24 cellular contexts compared by ENCODE assay signal in the genomic region with DNA sequence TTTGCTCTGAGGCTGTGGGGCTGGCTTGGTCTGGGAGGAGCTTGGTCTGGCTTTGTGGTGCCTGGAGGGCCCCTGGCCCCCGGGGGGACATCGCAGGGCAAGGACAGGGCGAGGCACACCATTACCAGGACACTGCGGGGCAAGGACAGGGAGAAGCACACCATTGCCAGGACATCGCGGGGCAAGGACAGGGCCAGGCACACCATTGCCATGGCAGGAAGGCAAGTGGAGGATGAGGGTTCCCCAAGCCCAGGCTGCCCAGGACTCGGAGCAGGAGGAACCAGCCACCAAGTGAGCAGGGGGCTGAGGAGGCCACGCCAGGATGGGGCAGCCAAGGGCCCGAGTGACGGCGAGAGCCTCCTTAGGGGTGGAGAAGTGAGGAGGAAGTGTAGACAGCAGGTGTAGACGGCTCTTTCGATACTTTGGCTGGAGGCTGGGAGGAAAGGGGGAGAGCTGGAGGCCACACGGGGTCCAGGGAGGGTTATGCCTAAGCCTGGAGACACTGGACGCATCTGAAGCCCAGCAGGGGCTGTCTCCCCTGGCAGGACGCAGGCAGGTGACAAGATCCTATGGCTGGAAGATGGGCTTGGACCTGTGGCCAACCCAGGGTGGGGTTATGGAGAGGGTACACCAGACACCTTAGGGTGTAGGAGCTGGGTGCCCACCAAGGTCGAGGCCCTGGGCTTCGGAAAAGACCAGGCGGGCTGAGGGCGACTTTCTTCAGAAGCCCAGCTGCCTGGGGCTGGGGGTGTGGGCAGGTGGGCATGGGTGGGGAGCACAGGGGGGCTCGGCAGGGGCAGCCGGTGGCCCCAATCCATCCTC. TPM values are rescaled to one million over a fixed set of nuclear protein-coding genes. Genes with fewer than 3 reads are reported as not detected.
DNase-seq lines count a peak whose midpoint lies in the region; ATAC-seq and TF ChIP-seq lines count a peak whose summit lies in the region.
"Had no signal": no experiment of that assay in that cellular context is flagged by ENCODE, and none has a peak within 500 bp of the region (broad histone marks: within the 10 kb centered on the region; RNA-seq: fewer than 3 reads in every experiment).

No MANE protein-coding gene starts in this region.

- DNase-seq in activated CD4-positive, CD25-positive, alpha-beta regulatory T cell treated with anti-CD3 and anti-CD28 coated beads, Interleukin-2, amount 50 U/mL, for 72 hours: peak; percentile 24
- DNase-seq in activated CD4-positive, CD25-positive, alpha-beta regulatory T cell (lab: John Stamatoyannopoulos, UW): no peak
- DNase-seq in BE2C: peak; percentile 4
- peak; percentile 7 for DNase-seq in activated B cell treated with CpG ODN at 0.5 μM for 24 hours
- no peak for DNase-seq in neuronal stem cell (ENCODE audit: low spot score)
- no peak for DNase-seq in Kasumi-1 (lab: John Stamatoyannopoulos, UW)
- no peak for DNase-seq in LoVo (ENCODE audit: low spot score)
- DNase-seq in hepatocyte (ENCODE audit: low spot score): no peak
- DNase-seq: 8988T; activated CD4-positive, alpha-beta T cell treated with anti-CD3 and anti-CD28 coated beads for 4 hours; caudate nucleus; dermis blood vessel endothelial cell; GDM1; Karpas-422; NCI-H1048; NCI-H187 treated with DMSO at 0.1 percent for 48 hours; NCI-H748 treated with DMSO at 0.1 percent for 48 hours; stimulated activated CD4-positive, alpha-beta T cell treated with anti-CD3 and anti-CD28 coated beads, Interleukin-12 subunit alpha, Interleukin-12 subunit beta, amount 100 ng/mL, for 4 hours; SW 1271; trophoblast cell had no signal

- H3K79me2 ChIP-seq in hepatocyte: no peaks in the 10 kb centered on the region

- no peaks in the 10 kb centered on the region for H3K9me2 ChIP-seq in hepatocyte (replicated peaks; ENCODE audit: insufficient read depth)

- H3K9me3 Mint-ChIP-seq in activated B cell treated with CpG ODN at 0.5 μM for 24 hours: no peaks in the 10 kb centered on the region

- peak overlapping the region; percentile 96 for H3K23ac ChIP-seq in neuronal stem cell (ENCODE audit: low read depth, low read length, poor library complexity)

- peaks cover 4% of the 10 kb centered on the region for H3K4me1 Mint-ChIP-seq in activated B cell treated with CpG ODN at 0.5 μM for 24 hours

- POLR2A ChIA-PET in activated B cell treated with CpG ODN at 0.5 μM for 24 hours (lab: Charles Lee): no interaction called here

- no peak overlapping the region for H3K27ac ChIP-seq in neuronal stem cell (replicated peaks; ENCODE audit: low read length)
- no peak overlapping the region for H3K27ac ChIP-seq in hepatocyte

- H3K18ac ChIP-seq in neuronal stem cell (ENCODE audit: low read length): no peak overlapping the region

- H3K36me3 ChIP-seq in BE2C (no peaks in the 10 kb centered on the region), neuronal stem cell (replicated peaks in 1 of 2; ENCODE audit: control insufficient read depth in 2 of 2, insufficient read depth in 2 of 2, low read length in 2 of 2) (peaks cover 0 to 1% of the 10 kb centered on the region in 2 donors), hepatocyte (replicated peaks; ENCODE audit: insufficient read depth, low read depth) (no peaks in the 10 kb centered on the region)

- H3K9me3 ChIP-seq in BE2C (no peaks in the 10 kb centered on the region), neuronal stem cell (replicated peaks in 1 of 2; ENCODE audit: control insufficient read depth in 2 of 2, insufficient read depth in 1 of 2, low read depth in 1 of 2, low read length in 2 of 2) (peaks cover 16 to 31% of the 10 kb centered on the region in 2 donors), hepatocyte (ENCODE audit: low read depth) (no peaks in the 10 kb centered on the region)

- CTCF ChIA-PET in activated B cell treated with CpG ODN at 0.5 μM for 24 hours (lab: Charles Lee): no interaction called here

- no peak overlapping the region for H4K8ac ChIP-seq in neuronal stem cell (ENCODE audit: low read depth, low read length)

- ATAC-seq in activated B cell treated with CpG ODN at 0.5 μM for 24 hours (ENCODE audit: low read depth): no peak

- no peak overlapping the region for H2BK5ac ChIP-seq in neuronal stem cell (ENCODE audit: low read length)

- H3K36me3 Mint-ChIP-seq in activated B cell treated with CpG ODN at 0.5 μM for 24 hours (ENCODE audit: low read depth): peaks cover 6% of the 10 kb centered on the region

- no peak for TF ChIP-seq CTCF in BE2C (IDR thresholded peaks at IDR 0.05; ENCODE audit: low read depth, low read length)
- TF ChIP-seq CTCF in activated B cell treated with CpG ODN at 0.5 μM for 24 hours (IDR thresholded peaks at IDR 0.05): no peak
- TF ChIP-seq CTCF in hepatocyte (IDR thresholded peaks at IDR 0.05; ENCODE audit: poor library complexity): no peak

- peaks cover 6% of the 10 kb centered on the region for H3K79me1 ChIP-seq in neuronal stem cell (ENCODE audit: low read depth, low read length)

- no peaks in the 10 kb centered on the region for H4K20me1 ChIP-seq in hepatocyte (ENCODE audit: insufficient read depth, poor library complexity, severe bottlenecking)

- no peak overlapping the region for H4K91ac ChIP-seq in neuronal stem cell (ENCODE audit: low read depth, low read length, poor library complexity)

- H3K4me1 ChIP-seq in BE2C: no peaks in the 10 kb centered on the region
- H3K4me1 ChIP-seq in neuronal stem cell (ENCODE audit: control insufficient read depth in 2 of 2, insufficient read depth in 1 of 2, low read depth in 1 of 2, low read length in 2 of 2): no peaks in the 10 kb centered on the region
- H3K4me1 ChIP-seq in hepatocyte (ENCODE audit: insufficient read depth): no peaks in the 10 kb centered on the region

- intact Hi-C loops in activated B cell treated with CpG ODN at 0.5 μM for 24 hours (cut with micrococcal nuclease): no loop called here

- H3K14ac ChIP-seq in neuronal stem cell (ENCODE audit: low read length): peak overlapping the region; percentile 38

- peaks cover 16% of the 10 kb centered on the region for H3K27me3 Mint-ChIP-seq in activated B cell treated with CpG ODN at 0.5 μM for 24 hours

- H3K4me3 ChIP-seq in BE2C (ENCODE audit: low read depth, low read length) (no peak overlapping the region), neuronal stem cell (ENCODE audit: low read length in 2 of 2) (peak overlapping the region in 1 of 2 donors; percentile 64), hepatocyte (no peak overlapping the region)

- H3K27me3 ChIP-seq in BE2C: peaks cover 38% of the 10 kb centered on the region
- H3K27me3 ChIP-seq in neuronal stem cell (ENCODE audit: control insufficient read depth in 3 of 3, insufficient read depth in 3 of 3, low read depth in 1 of 3, low read length in 3 of 3): peaks cover 4 to 40% (median 24%) of the 10 kb centered on the region in 3 experiments
- H3K27me3 ChIP-seq in hepatocyte: peaks cover 17% of the 10 kb centered on the region

- peak overlapping the region; percentile 70 for H3K9ac ChIP-seq in neuronal stem cell (ENCODE audit: low read depth, low read length, poor library complexity)

- no peak overlapping the region for H2AFZ ChIP-seq in neuronal stem cell (ENCODE audit: low read length)
- no peak overlapping the region for H2AFZ ChIP-seq in hepatocyte

- H2BK15ac ChIP-seq in neuronal stem cell (ENCODE audit: low read length): no peak overlapping the region

- H2BK120ac ChIP-seq in neuronal stem cell (ENCODE audit: low read depth, low read length): no peak overlapping the region

- H3K4me2 ChIP-seq in neuronal stem cell (ENCODE audit: insufficient read depth, low read length, poor library complexity, severe bottlenecking): no peak overlapping the region
- H3K4me2 ChIP-seq in hepatocyte: no peak overlapping the region

- no peak overlapping the region for H3K27ac Mint-ChIP-seq in activated B cell treated with CpG ODN at 0.5 μM for 24 hours
- H3K27ac Mint-ChIP-seq: activated T-helper 2 cell treated with anti-CD3 and anti-CD28 coated beads, Interferon-gamma antibody, Interleukin-2, Interleukin-4, amounts not matched to agents 10 μg/mL and 5 μg/mL and 100 μg/mL, durations not matched to agents 14 hours and 24 hours and 36 hours had no signal

- H3K4me3 Mint-ChIP-seq in activated B cell treated with CpG ODN at 0.5 μM for 24 hours: no peak overlapping the region

- no peak overlapping the region for H3K4ac ChIP-seq in neuronal stem cell (ENCODE audit: low read length)

- peak overlapping the region; percentile 74 for H2AK5ac ChIP-seq in neuronal stem cell (ENCODE audit: low read depth, low read length)

- WGBS in neuronal stem cell (ENCODE audit: extremely low coverage in 2 of 2, insufficient read length in 2 of 2, insufficient replicate concordance in 1 of 2), 2 donors: no CpG with 5 or more reads among the region's 22 CpGs
- 93% methylated on average over 22 of the region's 22 CpGs for WGBS in hepatocyte (ENCODE audit: low lambda C conversion rate, missing lambda C conversion rate)

- no peak overlapping the region for H2BK12ac ChIP-seq in neuronal stem cell (ENCODE audit: low read length)

RNA-seq across cellular contexts. Expression of gene NKX1-1, which starts 7.3 kb away (rescaled TPM):
- polyA plus RNA-seq in BE2C (2012; ENCODE audit: insufficient read depth, insufficient read length, low read depth): not detected
- total RNA-seq in activated B cell treated with CpG ODN at 0.5 μM for 24 hours (not detected in 2 replicates), hepatocyte (not detected in 2 replicates)
- polyA plus RNA-seq in neuronal stem cell (2013, experiment 1 of 2): not detected
- polyA plus RNA-seq in neuronal stem cell (2013, experiment 2 of 2): not detected
- polyA plus RNA-seq in hepatocyte: not detected in 2 replicates
- total RNA-seq: activated T-helper 2 cell treated with anti-CD3 and anti-CD28 coated beads, Interferon-gamma antibody, Interleukin-2, Interleukin-4, amounts not matched to agents 10 μg/mL and 5 μg/mL and 100 μg/mL, durations not matched to agents 14 hours and 24 hours and 36 hours; dermis blood vessel endothelial cell; HT1080; lower leg skin; renal cortical epithelial cell had no signal

RNA-seq across cellular contexts. Expression of gene UVSSA, which starts 51.9 kb away (rescaled TPM):
- polyA plus RNA-seq in BE2C (2012; ENCODE audit: insufficient read depth, insufficient read length, low read depth): 32.7 TPM
- 31.7 and 35.2 TPM in 2 replicates for total RNA-seq in activated B cell treated with CpG ODN at 0.5 μM for 24 hours
- polyA plus RNA-seq in neuronal stem cell (2013, experiment 1 of 2): 8.6 TPM
- 8.7 TPM for polyA plus RNA-seq in neuronal stem cell (2013, experiment 2 of 2)
- total RNA-seq in hepatocyte: 5.3 and 11.0 TPM in 2 replicates
- 10.6 and 12.3 TPM in 2 replicates for polyA plus RNA-seq in hepatocyte

Comparison
In these comparisons a context has a peak if more than half of its experiments do, and no peak if none do; other contexts are left out.
1. DNase-seq: peak in activated CD4-positive, CD25-positive, alpha-beta regulatory T cell treated with anti-CD3 and anti-CD28 coated beads, Interleukin-2, amount 50 U/mL, for 72 hours (single experiment), BE2C (single experiment) and activated B cell treated with CpG ODN at 0.5 μM for 24 hours (single experiment); none in activated CD4-positive, CD25-positive, alpha-beta regulatory T cell (0 of 4), neuronal stem cell (single experiment), Kasumi-1 (0 of 2), LoVo (single experiment) and hepatocyte (single experiment).